1 cellular context compared by ENCODE assay signal in the genomic region with DNA sequence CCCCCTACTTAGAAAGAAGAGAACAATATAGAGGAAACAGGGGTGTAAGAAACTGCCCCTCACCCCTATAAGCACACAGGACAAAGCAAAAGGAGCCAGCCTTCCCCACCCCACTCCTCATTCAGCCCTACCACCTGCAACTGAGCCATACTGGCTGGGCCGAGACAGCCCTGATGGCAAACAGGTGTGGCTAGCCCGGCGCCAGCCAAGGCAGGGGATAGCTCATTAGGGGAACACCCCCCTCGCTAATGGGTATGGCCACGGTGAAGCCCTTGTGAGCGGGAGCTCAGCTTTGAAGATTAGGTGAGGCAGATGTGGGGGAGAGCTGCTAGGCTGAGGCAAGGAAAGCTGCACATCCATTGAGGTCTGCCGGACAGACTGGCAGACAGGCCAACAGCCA.
TF ChIP-seq lines count a peak whose summit lies in the region.

No MANE protein-coding gene starts in this region.

TF ChIP-seq in K562, 482 proteins besides CTCF, POLR2A, EP300 and RAD21 (continued from another document):
- TF ChIP-seq, protein P1, sequence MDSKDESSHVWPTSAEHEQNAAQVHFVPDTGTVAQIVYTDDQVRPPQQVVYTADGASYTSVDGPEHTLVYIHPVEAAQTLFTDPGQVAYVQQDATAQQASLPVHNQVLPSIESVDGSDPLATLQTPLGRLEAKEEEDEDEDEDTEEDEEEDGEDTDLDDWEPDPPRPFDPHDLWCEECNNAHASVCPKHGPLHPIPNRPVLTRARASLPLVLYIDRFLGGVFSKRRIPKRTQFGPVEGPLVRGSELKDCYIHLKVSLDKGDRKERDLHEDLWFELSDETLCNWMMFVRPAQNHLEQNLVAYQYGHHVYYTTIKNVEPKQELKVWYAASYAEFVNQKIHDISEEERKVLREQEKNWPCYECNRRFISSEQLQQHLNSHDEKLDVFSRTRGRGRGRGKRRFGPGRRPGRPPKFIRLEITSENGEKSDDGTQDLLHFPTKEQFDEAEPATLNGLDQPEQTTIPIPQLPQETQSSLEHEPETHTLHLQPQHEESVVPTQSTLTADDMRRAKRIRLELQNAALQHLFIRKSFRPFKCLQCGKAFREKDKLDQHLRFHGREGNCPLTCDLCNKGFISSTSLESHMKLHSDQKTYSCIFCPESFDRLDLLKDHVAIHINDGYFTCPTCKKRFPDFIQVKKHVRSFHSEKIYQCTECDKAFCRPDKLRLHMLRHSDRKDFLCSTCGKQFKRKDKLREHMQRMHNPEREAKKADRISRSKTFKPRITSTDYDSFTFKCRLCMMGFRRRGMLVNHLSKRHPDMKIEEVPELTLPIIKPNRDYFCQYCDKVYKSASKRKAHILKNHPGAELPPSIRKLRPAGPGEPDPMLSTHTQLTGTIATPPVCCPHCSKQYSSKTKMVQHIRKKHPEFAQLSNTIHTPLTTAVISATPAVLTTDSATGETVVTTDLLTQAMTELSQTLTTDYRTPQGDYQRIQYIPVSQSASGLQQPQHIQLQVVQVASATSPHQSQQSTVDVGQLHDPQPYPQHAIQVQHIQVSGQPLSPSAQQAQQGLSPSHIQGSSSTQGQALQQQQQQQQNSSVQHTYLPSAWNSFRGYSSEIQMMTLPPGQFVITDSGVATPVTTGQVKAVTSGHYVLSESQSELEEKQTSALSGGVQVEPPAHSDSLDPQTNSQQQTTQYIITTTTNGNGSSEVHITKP (IDR thresholded peaks at IDR 0.05; ENCODE audit: partially characterized antibody), result peak; percentile 77
